ENCODE assay signal across 9 cellular contexts in the genomic region with DNA sequence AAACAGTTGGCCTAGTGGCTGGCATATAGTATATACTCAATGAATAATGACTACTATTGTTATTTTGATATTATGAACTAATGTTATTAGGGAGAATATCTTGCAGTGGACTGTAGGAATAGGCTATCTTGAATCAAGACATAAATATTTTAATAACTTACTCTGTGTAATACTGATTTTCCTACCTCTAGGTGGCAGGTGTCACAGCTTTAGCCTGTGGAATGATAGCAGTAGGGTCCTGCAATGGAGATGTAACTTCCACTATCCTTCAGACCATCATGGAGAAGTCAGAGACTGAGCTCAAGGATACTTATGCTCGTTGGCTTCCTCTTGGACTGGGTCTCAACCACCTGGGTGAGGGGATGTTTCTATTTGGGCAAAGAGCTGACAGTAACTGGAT. TPM values are rescaled to one million over a fixed set of nuclear protein-coding genes. Genes with fewer than 3 reads are reported as not detected.
DNase-seq lines count a peak whose midpoint lies in the region; ATAC-seq and TF ChIP-seq lines count a peak whose summit lies in the region.
"Had no signal": no experiment of that assay in that cellular context is flagged by ENCODE, and none has a peak within 500 bp of the region (broad histone marks: within the 10 kb centered on the region; RNA-seq: fewer than 3 reads in every experiment).

No MANE protein-coding gene starts in this region.

- intact Hi-C loops in Calu3 (cut with micrococcal nuclease; ENCODE audit: unreplicated experiment) = no loop called here

- no peaks in the 10 kb centered on the region for H3K27me3 Mint-ChIP-seq in Calu3 (ENCODE audit: unreplicated experiment)
- no peaks in the 10 kb centered on the region for H3K27me3 Mint-ChIP-seq in stimulated activated memory B cell treated with anti-CD40 and anti-IgM and Interleukin-4, amounts not matched to agents 10 μg/mL and 1 μg/mL and 100 μg/mL, for 72 hours

- no peak for DNase-seq in Calu3
- DNase-seq in HT-29 (ENCODE audit: low spot score) = peak; percentile 33
- peak; percentile 26 for DNase-seq in amniotic epithelial cell (ENCODE audit: low read depth)
- peak; percentile 44 to 62 for DNase-seq in lung microvascular endothelial cell (ENCODE audit: low read depth in 2 of 2)
- DNase-seq in hypothalamus (lab: John Stamatoyannopoulos, UW) = no peak
- DNase-seq in inferior parietal cortex (ENCODE audit: extremely low spot score) = no peak

- H3K4me3 Mint-ChIP-seq in Calu3 (ENCODE audit: low read depth, unreplicated experiment) = no peak overlapping the region
- no peak overlapping the region for H3K4me3 Mint-ChIP-seq in stimulated activated memory B cell treated with anti-CD40 and anti-IgM and Interleukin-4, amounts not matched to agents 10 μg/mL and 1 μg/mL and 100 μg/mL, for 72 hours

- CTCF ChIA-PET in Calu3 (lab: Charles Lee) = interaction anchor here (0.6 to 1.4 kb wide), 4 partner anchors 30 to 78 kb away, joined by 3 to 11 read pairs (median 5); no protein-coding TSS in a partner anchor

- H3K36me3 Mint-ChIP-seq in Calu3 (ENCODE audit: insufficient read depth, unreplicated experiment) = peaks cover 88% of the 10 kb centered on the region
- H3K36me3 Mint-ChIP-seq in stimulated activated memory B cell treated with anti-CD40 and anti-IgM and Interleukin-4, amounts not matched to agents 10 μg/mL and 1 μg/mL and 100 μg/mL, for 72 hours = peaks cover 75% of the 10 kb centered on the region

- no peak overlapping the region for H3K27ac Mint-ChIP-seq in Calu3 (ENCODE audit: unreplicated experiment)
- H3K27ac Mint-ChIP-seq in stimulated activated memory B cell treated with anti-CD40 and anti-IgM and Interleukin-4, amounts not matched to agents 10 μg/mL and 1 μg/mL and 100 μg/mL, for 72 hours = no peak overlapping the region

- BruUV-seq in Calu3 (replicated peaks; lab: Mats Ljungman, UMichigan) = no TSS peak

- ATAC-seq in HG03469 (IDR thresholded peaks at IDR 0.05; ENCODE audit: unreplicated experiment) = no peak
- no peak for ATAC-seq in stimulated activated memory B cell treated with anti-CD40 and anti-IgM and Interleukin-4, amounts not matched to agents 10 μg/mL and 1 μg/mL and 100 μg/mL, for 72 hours

- H3K4me1 Mint-ChIP-seq in Calu3 (ENCODE audit: low read depth, unreplicated experiment) = peaks cover 6% of the 10 kb centered on the region
- peaks cover 5% of the 10 kb centered on the region for H3K4me1 Mint-ChIP-seq in stimulated activated memory B cell treated with anti-CD40 and anti-IgM and Interleukin-4, amounts not matched to agents 10 μg/mL and 1 μg/mL and 100 μg/mL, for 72 hours

- no peaks in the 10 kb centered on the region for H3K9me3 Mint-ChIP-seq in Calu3 (ENCODE audit: low read depth, unreplicated experiment)
- H3K9me3 Mint-ChIP-seq in stimulated activated memory B cell treated with anti-CD40 and anti-IgM and Interleukin-4, amounts not matched to agents 10 μg/mL and 1 μg/mL and 100 μg/mL, for 72 hours = no peaks in the 10 kb centered on the region

- peak; percentile 38 for TF ChIP-seq CTCF in Calu3 (IDR thresholded peaks at IDR 0.05; ENCODE audit: unreplicated experiment)

RNA-seq across cellular contexts. Expression of a gene that starts 6.5 kb away (rescaled TPM):
- total RNA-seq in Calu3 (2022) (513 and 530 TPM in 2 replicates), lung microvascular endothelial cell (310 and 389 TPM in 2 replicates)
- total RNA-seq in HT-29 (2014; rRNA removed; shearing (Covaris generic)) = 306 and 330 TPM in 2 replicates

RNA-seq across cellular contexts. Expression of a gene that starts 8.8 kb away (rescaled TPM):
- total RNA-seq in Calu3 (2022) (662 and 673 TPM in 2 replicates), lung microvascular endothelial cell (200 and 237 TPM in 2 replicates)
- total RNA-seq in HT-29 (2014; rRNA removed; shearing (Covaris generic)) = 494 and 497 TPM in 2 replicates

RNA-seq across cellular contexts. Expression of a gene that starts 29.8 kb away (rescaled TPM):
- total RNA-seq in Calu3 (2022) (not detected in 2 replicates), lung microvascular endothelial cell (not detected in 2 replicates)
- not detected in 2 replicates for total RNA-seq in HT-29 (2014; rRNA removed; shearing (Covaris generic))
- total RNA-seq: lower leg skin had no signal

RNA-seq across cellular contexts. Expression of a gene that starts 31.8 kb away (rescaled TPM):
- 24.4 and 29.2 TPM in 2 replicates for total RNA-seq in Calu3 (2022)
- total RNA-seq in HT-29 (2014; rRNA removed; shearing (Covaris generic)) = 21.4 and 26.6 TPM in 2 replicates
- total RNA-seq in lung microvascular endothelial cell = 19.0 and 39.9 TPM in 2 replicates

RNA-seq across cellular contexts. Expression of a gene that starts 44.2 kb away (rescaled TPM):
- total RNA-seq in Calu3 (2022) (3.3 and 3.6 TPM in 2 replicates), lung microvascular endothelial cell (not detected in 2 replicates)
- 0.13 TPM in 1 of 2 replicates, not detected in the other for total RNA-seq in HT-29 (2014; rRNA removed; shearing (Covaris generic))
- total RNA-seq: lower leg skin had no signal

Comparison
In these comparisons a context has a peak if more than half of its experiments do, and no peak if none do; other contexts are left out.
1. DNase-seq: peak in HT-29 (single experiment), amniotic epithelial cell (single experiment) and lung microvascular endothelial cell (2 of 2); none in Calu3 (single experiment), hypothalamus (0 of 51) and inferior parietal cortex (single experiment).